9 cellular contexts compared by ENCODE assay signal in the genomic region with DNA sequence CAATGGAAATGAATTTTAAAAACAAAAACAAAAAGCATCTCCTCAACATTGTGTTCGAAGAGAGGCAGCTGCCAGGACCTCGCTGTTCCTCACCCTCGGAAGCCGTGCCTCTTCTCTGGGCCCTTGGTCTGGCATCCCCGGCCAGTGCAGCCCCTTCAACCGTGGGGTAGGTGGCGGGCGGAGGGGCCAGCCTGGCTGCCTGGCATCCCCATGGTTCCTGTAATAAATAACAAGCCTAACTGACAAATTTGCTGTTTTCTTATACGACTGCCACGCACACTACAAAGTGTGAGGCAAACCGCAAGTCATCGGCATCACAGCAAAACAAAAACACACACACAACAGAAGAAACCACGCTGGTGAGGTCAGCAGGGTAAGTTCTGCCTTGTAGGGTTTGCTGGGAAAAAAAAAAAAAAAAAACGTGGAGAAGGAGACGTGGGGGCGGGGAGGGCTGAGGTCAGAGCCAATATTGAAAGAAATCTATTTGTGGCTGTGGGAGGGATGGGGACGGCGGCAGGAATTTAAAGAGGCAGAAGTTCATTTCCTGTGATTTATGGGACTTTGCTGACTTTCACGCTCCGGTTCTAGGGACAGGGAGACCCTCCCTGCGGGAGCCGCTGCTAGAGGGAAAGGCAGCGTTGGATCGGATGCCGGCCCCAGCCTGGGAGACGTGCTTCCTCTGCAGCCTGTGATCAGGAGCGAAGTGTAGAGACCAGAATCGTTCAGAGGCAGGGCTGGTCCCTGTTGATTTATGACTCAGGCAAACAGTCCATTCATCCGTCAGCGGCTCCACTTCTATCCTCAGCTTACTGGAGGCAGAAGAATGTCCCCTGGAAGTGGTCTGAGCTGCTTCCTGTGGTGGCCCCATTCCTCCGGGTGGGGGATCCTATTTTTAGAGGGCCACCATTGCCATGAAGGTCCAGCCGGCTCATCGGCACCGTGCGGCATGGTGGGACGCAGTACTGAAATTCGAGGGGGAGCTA.
A peak's percentile ranks its signal among the peaks of the same experiment; 100 is the strongest.
DNase-seq lines count a peak whose midpoint lies in the region; ATAC-seq and TF ChIP-seq lines count a peak whose summit lies in the region.
"Had no signal": no experiment of that assay in that cellular context is flagged by ENCODE, and none has a peak within 500 bp of the region (broad histone marks: within the 10 kb centered on the region; RNA-seq: fewer than 3 reads in every experiment).

No MANE protein-coding gene starts in this region.

- TF ChIP-seq CTCF in A673 (conservative IDR thresholded peaks at IDR 0.05; ENCODE audit: low read depth, low read length): no peak
- no peak for TF ChIP-seq CTCF in choroid plexus epithelial cell (conservative IDR thresholded peaks at IDR 0.05; ENCODE audit: low read depth, low read length)
- no peak for TF ChIP-seq CTCF in lower lobe of right lung (IDR thresholded peaks at IDR 0.05)

- H3K4me3 ChIP-seq in A673 (ENCODE audit: low read depth, low read length, poor library complexity, severe bottlenecking) (no peak overlapping the region), HUES6 (ENCODE audit: low read depth, low read length) (peak overlapping the region; percentile 27; the same call in 1 of the 2 replicates), choroid plexus epithelial cell (ENCODE audit: low read depth, low read length) (peak overlapping the region; percentile 64), lower lobe of right lung (peak overlapping the region; percentile 23)

- no peaks in the 10 kb centered on the region for H3K36me3 ChIP-seq in A673 (ENCODE audit: insufficient read depth, low read length, poor library complexity, severe bottlenecking)
- H3K36me3 ChIP-seq in HUES6 (ENCODE audit: control insufficient read depth, insufficient read depth, low read length): peaks cover 4% of the 10 kb centered on the region; the same call in 1 of the 2 replicates
- no peaks in the 10 kb centered on the region for H3K36me3 ChIP-seq in lower lobe of right lung

- H3K9me3 ChIP-seq in A673 (ENCODE audit: low read depth, low read length, poor library complexity, severe bottlenecking) (no peaks in the 10 kb centered on the region), HUES6 (ENCODE audit: control insufficient read depth, insufficient read depth, low read depth, low read length) (peaks cover 24% of the 10 kb centered on the region), lower lobe of right lung (no peaks in the 10 kb centered on the region)

- H3K27me3 ChIP-seq in A673 (replicated peaks; ENCODE audit: insufficient read depth, low read depth, low read length, poor library complexity) (peaks cover 18% of the 10 kb centered on the region), HUES6 (ENCODE audit: control insufficient read depth, insufficient read depth, low read length) (no peaks in the 10 kb centered on the region), lower lobe of right lung (ENCODE audit: low read depth) (peaks cover 15% of the 10 kb centered on the region)

- CTCF ChIA-PET in A673 (lab: Charles Lee): no interaction called here

- no peak overlapping the region for H3K27ac ChIP-seq in A673 (ENCODE audit: low read depth, low read length, poor library complexity, severe bottlenecking)
- H3K27ac ChIP-seq in HUES6 (ENCODE audit: low read depth, low read length): peak overlapping the region; percentile 66; the same call in 1 of the 2 replicates
- peak overlapping the region; percentile 18 for H3K27ac ChIP-seq in lower lobe of right lung

- no TSS peak for BruUV-seq in A673 (replicated peaks; lab: Mats Ljungman, UMichigan)

- POLR2A ChIA-PET in A673 (lab: Charles Lee; ENCODE audit: low non-redundant PET): no interaction called here

- intact Hi-C loops in A673 (cut with micrococcal nuclease; ENCODE audit: unreplicated experiment): no loop called here
- intact Hi-C loops in lower lobe of right lung (cut with DNase I): no loop called here

- DNase-seq in A673 (ENCODE audit: low spot score) (peak; percentile 52), choroid plexus epithelial cell (ENCODE audit: low read depth) (peak; percentile 82), lower lobe of right lung (no peak), NCI-H1092 treated with DMSO at 0.1 percent for 48 hours (lab: John Stamatoyannopoulos, UW) (no peak)
- DNase-seq: stimulated activated CD4-positive, alpha-beta T cell treated with anti-CD3 and anti-CD28 coated beads, Interleukin-4, amount 100 ng/mL, for 24 hours had no signal

- H3K4me1 ChIP-seq in A673 (ENCODE audit: insufficient read depth, low read length, poor library complexity, severe bottlenecking): no peaks in the 10 kb centered on the region
- H3K4me1 ChIP-seq in HUES6 (ENCODE audit: control insufficient read depth, insufficient read depth, low read length): peaks cover 20% of the 10 kb centered on the region
- no peaks in the 10 kb centered on the region for H3K4me1 ChIP-seq in lower lobe of right lung

- ATAC-seq in lower lobe of right lung (peak in 1 of 2 donors; percentile 37), GM18520 (IDR thresholded peaks at IDR 0.05; ENCODE audit: unreplicated experiment) (no peak), HG03135 (IDR thresholded peaks at IDR 0.05; ENCODE audit: unreplicated experiment) (no peak), HG02870 (IDR thresholded peaks at IDR 0.05; ENCODE audit: unreplicated experiment) (no peak)

- peak overlapping the region; percentile 58 for H3K9ac ChIP-seq in HUES6 (ENCODE audit: low read length)

Comparison
In these comparisons a context has a peak if more than half of its experiments do, and no peak if none do; other contexts are left out.
1. DNase-seq: peak in A673 (single experiment) and choroid plexus epithelial cell (single experiment); none in lower lobe of right lung (single experiment) and NCI-H1092 treated with DMSO at 0.1 percent for 48 hours (single experiment).